ENCODE assay signal across 1 cellular context in the genomic region with DNA sequence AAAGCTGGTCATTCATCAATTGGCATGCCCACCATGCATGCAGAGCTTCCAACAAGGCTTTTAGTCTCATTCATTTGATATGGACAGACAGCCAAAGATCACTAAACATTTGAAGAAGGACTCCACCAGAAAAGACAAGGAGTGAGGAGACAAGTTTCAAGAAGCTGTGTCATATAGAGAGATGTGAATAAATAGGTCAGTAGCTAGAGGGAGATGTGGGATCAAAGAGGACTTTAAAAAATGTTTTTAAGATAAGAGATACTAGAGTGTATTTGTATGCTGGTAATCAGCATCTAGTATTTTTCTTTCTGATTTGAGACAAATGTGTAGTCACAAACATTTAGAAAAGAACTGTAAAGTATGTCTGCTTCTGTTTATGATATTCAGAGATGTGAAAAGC.
TF ChIP-seq lines count a peak whose summit lies in the region.

No MANE protein-coding gene starts in this region.

TF ChIP-seq in HCT116, 20 proteins besides CTCF, POLR2A, EP300 and RAD21 (continued from another document):
- TF ChIP-seq, protein P1, sequence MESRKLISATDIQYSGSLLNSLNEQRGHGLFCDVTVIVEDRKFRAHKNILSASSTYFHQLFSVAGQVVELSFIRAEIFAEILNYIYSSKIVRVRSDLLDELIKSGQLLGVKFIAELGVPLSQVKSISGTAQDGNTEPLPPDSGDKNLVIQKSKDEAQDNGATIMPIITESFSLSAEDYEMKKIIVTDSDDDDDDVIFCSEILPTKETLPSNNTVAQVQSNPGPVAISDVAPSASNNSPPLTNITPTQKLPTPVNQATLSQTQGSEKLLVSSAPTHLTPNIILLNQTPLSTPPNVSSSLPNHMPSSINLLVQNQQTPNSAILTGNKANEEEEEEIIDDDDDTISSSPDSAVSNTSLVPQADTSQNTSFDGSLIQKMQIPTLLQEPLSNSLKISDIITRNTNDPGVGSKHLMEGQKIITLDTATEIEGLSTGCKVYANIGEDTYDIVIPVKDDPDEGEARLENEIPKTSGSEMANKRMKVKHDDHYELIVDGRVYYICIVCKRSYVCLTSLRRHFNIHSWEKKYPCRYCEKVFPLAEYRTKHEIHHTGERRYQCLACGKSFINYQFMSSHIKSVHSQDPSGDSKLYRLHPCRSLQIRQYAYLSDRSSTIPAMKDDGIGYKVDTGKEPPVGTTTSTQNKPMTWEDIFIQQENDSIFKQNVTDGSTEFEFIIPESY (IDR thresholded peaks at IDR 0.05; ENCODE audit: extremely low read depth, insufficient replicate concordance, low read length) = no peak
- TF ChIP-seq, protein P2, sequence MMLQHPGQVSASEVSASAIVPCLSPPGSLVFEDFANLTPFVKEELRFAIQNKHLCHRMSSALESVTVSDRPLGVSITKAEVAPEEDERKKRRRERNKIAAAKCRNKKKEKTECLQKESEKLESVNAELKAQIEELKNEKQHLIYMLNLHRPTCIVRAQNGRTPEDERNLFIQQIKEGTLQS (IDR thresholded peaks at IDR 0.05) = no peak
- no peak for TF ChIP-seq SP1 (IDR thresholded peaks at IDR 0.05; ENCODE audit: low read depth)
- no peak for TF ChIP-seq POLR2AphosphoS5 (IDR thresholded peaks at IDR 0.05; ENCODE audit: low read depth, low read length)
- TF ChIP-seq, protein P3, sequence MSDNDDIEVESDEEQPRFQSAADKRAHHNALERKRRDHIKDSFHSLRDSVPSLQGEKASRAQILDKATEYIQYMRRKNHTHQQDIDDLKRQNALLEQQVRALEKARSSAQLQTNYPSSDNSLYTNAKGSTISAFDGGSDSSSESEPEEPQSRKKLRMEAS (IDR thresholded peaks at IDR 0.05) = no peak
- TF ChIP-seq, protein P4, sequence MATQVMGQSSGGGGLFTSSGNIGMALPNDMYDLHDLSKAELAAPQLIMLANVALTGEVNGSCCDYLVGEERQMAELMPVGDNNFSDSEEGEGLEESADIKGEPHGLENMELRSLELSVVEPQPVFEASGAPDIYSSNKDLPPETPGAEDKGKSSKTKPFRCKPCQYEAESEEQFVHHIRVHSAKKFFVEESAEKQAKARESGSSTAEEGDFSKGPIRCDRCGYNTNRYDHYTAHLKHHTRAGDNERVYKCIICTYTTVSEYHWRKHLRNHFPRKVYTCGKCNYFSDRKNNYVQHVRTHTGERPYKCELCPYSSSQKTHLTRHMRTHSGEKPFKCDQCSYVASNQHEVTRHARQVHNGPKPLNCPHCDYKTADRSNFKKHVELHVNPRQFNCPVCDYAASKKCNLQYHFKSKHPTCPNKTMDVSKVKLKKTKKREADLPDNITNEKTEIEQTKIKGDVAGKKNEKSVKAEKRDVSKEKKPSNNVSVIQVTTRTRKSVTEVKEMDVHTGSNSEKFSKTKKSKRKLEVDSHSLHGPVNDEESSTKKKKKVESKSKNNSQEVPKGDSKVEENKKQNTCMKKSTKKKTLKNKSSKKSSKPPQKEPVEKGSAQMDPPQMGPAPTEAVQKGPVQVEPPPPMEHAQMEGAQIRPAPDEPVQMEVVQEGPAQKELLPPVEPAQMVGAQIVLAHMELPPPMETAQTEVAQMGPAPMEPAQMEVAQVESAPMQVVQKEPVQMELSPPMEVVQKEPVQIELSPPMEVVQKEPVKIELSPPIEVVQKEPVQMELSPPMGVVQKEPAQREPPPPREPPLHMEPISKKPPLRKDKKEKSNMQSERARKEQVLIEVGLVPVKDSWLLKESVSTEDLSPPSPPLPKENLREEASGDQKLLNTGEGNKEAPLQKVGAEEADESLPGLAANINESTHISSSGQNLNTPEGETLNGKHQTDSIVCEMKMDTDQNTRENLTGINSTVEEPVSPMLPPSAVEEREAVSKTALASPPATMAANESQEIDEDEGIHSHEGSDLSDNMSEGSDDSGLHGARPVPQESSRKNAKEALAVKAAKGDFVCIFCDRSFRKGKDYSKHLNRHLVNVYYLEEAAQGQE (IDR thresholded peaks at IDR 0.05; ENCODE audit: low read depth) = no peak
- no peak for TF ChIP-seq ZFX (IDR thresholded peaks at IDR 0.05)
- TF ChIP-seq ZNF274 (IDR thresholded peaks at IDR 0.05; ENCODE audit: low read depth, low read length) = no peak
- TF ChIP-seq CBX3 (IDR thresholded peaks at IDR 0.05; ENCODE audit: low read depth) = no peak
- no peak for TF ChIP-seq SIN3A (IDR thresholded peaks at IDR 0.05; ENCODE audit: low read depth)
- TF ChIP-seq YY1 (IDR thresholded peaks at IDR 0.05; ENCODE audit: extremely low read depth, insufficient replicate concordance, low read depth, low read length) = no peak
- TF ChIP-seq TCF7L2 (IDR thresholded peaks at IDR 0.05; ENCODE audit: borderline replicate concordance, extremely low read depth, insufficient read depth, insufficient read length) = no peak
- no peak for TF ChIP-seq ELF1 (IDR thresholded peaks at IDR 0.05; ENCODE audit: borderline replicate concordance, low read depth)
- TF ChIP-seq CEBPB (IDR thresholded peaks at IDR 0.05; ENCODE audit: low read depth) = no peak
- no peak for TF ChIP-seq EGR1 (IDR thresholded peaks at IDR 0.05; ENCODE audit: low read depth)
